Comparison of ENCODE assay signal across 8 cellular contexts in the genomic region with DNA sequence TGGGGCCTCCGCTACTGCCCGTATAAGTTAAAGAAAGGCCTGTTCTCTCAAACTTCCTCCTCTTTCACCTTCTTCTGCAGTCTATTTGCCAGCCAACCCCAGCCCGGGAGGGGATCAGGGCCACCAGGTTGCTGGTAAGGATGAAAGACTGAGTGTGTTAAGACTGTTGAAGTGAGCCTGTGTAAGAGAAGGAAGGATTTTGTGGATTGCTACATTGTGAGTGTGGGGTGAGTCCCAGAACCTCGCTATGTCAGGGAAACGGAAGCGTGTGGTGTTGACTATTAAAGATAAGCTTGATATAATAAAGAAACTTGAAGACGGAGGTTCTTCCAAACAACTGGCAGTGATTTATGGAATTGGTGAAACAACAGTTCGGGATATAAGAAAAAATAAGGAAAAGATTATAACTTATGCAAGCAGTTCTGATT. TPM values are rescaled to one million over a fixed set of nuclear protein-coding genes. Genes with fewer than 3 reads are reported as not detected.
DNase-seq lines count a peak whose midpoint lies in the region; ATAC-seq and TF ChIP-seq lines count a peak whose summit lies in the region.

No MANE protein-coding gene starts in this region.

- H3K4me3 ChIP-seq in BLaER1, result peak overlapping the region; percentile 92
- H3K4me3 ChIP-seq in HL-60 (replicated peaks; ENCODE audit: insufficient read depth, low read length), result peak overlapping the region; percentile 98
- H3K4me3 ChIP-seq in breast epithelium, result peak overlapping the region; percentile 86 to 97 (median 88)
- peak overlapping the region; percentile 67 to 86 (median 82) for H3K4me3 ChIP-seq in right lobe of liver
- peak overlapping the region; percentile 64 to 90 (median 84) for H3K4me3 ChIP-seq in transverse colon

- H3K9ac ChIP-seq in BLaER1, result peak overlapping the region; percentile 82

- H3K4me1 ChIP-seq in BLaER1 (peaks cover 28% of the 10 kb centered on the region), breast epithelium (peaks cover 0 to 12% of the 10 kb centered on the region in 2 donors), right lobe of liver (peaks cover 0 to 7% (median 2%) of the 10 kb centered on the region in 4 donors), transverse colon (peaks cover 5 to 23% (median 17%) of the 10 kb centered on the region in 4 donors)

- TF ChIP-seq CTCF in HL-60 (IDR thresholded peaks at IDR 0.05; ENCODE audit: insufficient read depth, low read length) (no peak), breast epithelium (IDR thresholded peaks at IDR 0.05) (no peak), right lobe of liver (IDR thresholded peaks at IDR 0.05) (no peak), transverse colon (IDR thresholded peaks at IDR 0.05) (no peak)

- H3K4me2 ChIP-seq in BLaER1, result peak overlapping the region; percentile 87

- no peaks in the 10 kb centered on the region for H3K36me3 ChIP-seq in BLaER1
- H3K36me3 ChIP-seq in breast epithelium, result no peaks in the 10 kb centered on the region
- H3K36me3 ChIP-seq in right lobe of liver, result no peaks in the 10 kb centered on the region
- H3K36me3 ChIP-seq in transverse colon, result no peaks in the 10 kb centered on the region

- intact Hi-C loops in breast epithelium (cut with DNase I; ENCODE audit: low total_unique reads) (no loop called here), right lobe of liver (cut with DNase I) (no loop called here), transverse colon (cut with DNase I; ENCODE audit: low total_unique reads) (no loop called here)

- H3K9me3 ChIP-seq in BLaER1, result no peaks in the 10 kb centered on the region
- no peaks in the 10 kb centered on the region for H3K9me3 ChIP-seq in breast epithelium
- no peaks in the 10 kb centered on the region for H3K9me3 ChIP-seq in right lobe of liver
- H3K9me3 ChIP-seq in transverse colon, result no peaks in the 10 kb centered on the region

- H3K27me3 ChIP-seq in BLaER1, result no peaks in the 10 kb centered on the region
- no peaks in the 10 kb centered on the region for H3K27me3 ChIP-seq in HL-60 (ENCODE audit: insufficient read depth, poor library complexity, severe bottlenecking)
- H3K27me3 ChIP-seq in breast epithelium, result no peaks in the 10 kb centered on the region
- no peaks in the 10 kb centered on the region for H3K27me3 ChIP-seq in right lobe of liver
- no peaks in the 10 kb centered on the region for H3K27me3 ChIP-seq in transverse colon

- no peak for TF ChIP-seq EP300 in transverse colon (IDR thresholded peaks at IDR 0.05; ENCODE audit: low read depth)

- no peak for TF ChIP-seq POLR2A in breast epithelium (IDR thresholded peaks at IDR 0.05)
- TF ChIP-seq POLR2A in right lobe of liver (IDR thresholded peaks at IDR 0.05), result no peak
- no peak for TF ChIP-seq POLR2A in transverse colon (IDR thresholded peaks at IDR 0.05)

- in situ Hi-C loops in transverse colon (cut with MboI; ENCODE audit: low pct_ligation_motif_present in 1 of 4, low pct_unique_long_range_greater_than_20kb in 1 of 4, low sequenced_read_pairs in 3 of 4), result loop anchor here in 1 of 4 donors (25.0 kb wide), 1 partner anchor 553 kb away; no protein-coding TSS in a partner anchor
- in situ Hi-C loops in KBM-7 (cut with MboI; ENCODE audit: low pct_unique_long_range_greater_than_20kb, low sequenced_read_pairs), result no loop called here

- no peaks in the 10 kb centered on the region; the same call in 1 of the 2 replicates for H4K20me1 ChIP-seq in BLaER1

- ATAC-seq in right lobe of liver, result no peak

- 30% methylated on average over 7 of the region's 8 CpGs for WGBS in right lobe of liver (ENCODE audit: insufficient coverage, low coverage, low lambda C conversion rate, missing lambda C conversion rate)
- WGBS in transverse colon (ENCODE audit: low coverage in 1 of 2), 2 donors, result 19 to 28% methylated on average over 5 to 8 of the region's 8 CpGs

- H3K27ac ChIP-seq in BLaER1 (peak overlapping the region; percentile 82), HL-60 (replicated peaks) (peak overlapping the region; percentile 81), breast epithelium (peak overlapping the region; percentile 92 to 94), right lobe of liver (peak overlapping the region; percentile 65 to 90 (median 80)), transverse colon (peak overlapping the region; percentile 87 to 91 (median 90))

- DNase-seq in HL-60 (ENCODE audit: low read depth in 1 of 2, low spot score in 1 of 2) (no peak), breast epithelium (ENCODE audit: low spot score in 2 of 2) (no peak), right lobe of liver (no peak), transverse colon (no peak), KBM-7 (no peak), foreskin melanocyte (no peak), NOMO-1 (lab: John Stamatoyannopoulos, UW; ENCODE audit: unreplicated experiment in 2 of 2) (no peak)

RNA-seq across cellular contexts. Expression of a gene that starts 0.6 kb away (rescaled TPM):
- total RNA-seq in breast epithelium (10 to 100 TPM in 1 of 3 donors, 1 to 10 TPM in 2; 6.7 to 11.4 (median 9.2) TPM), right lobe of liver (1 to 10 TPM in 5 of 6 experiments, under 1 TPM in 1; 0.86 to 2.7 (median 1.6) TPM), transverse colon (100 to 1,000 TPM in 1 of 4 donors, 1 to 10 TPM in 3; 1.1 to 210 (median 8.2) TPM)

RNA-seq across cellular contexts. Expression of a gene that starts 0.7 kb away (rescaled TPM):
- total RNA-seq in breast epithelium (10 to 100 TPM; 27.2 to 30.7 (median 29.5) TPM), right lobe of liver (10 to 100 TPM in 3 of 6 experiments, 1 to 10 TPM in 3; 8.2 to 12.0 (median 9.6) TPM), transverse colon (10 to 100 TPM in 3 of 4 donors, 1 to 10 TPM in 1; 9.6 to 41.1 (median 23.8) TPM)

RNA-seq across cellular contexts. Expression of a gene that starts 47.4 kb away (rescaled TPM):
- 10 to 100 TPM; 45.6 to 82.8 (median 68.2) TPM for total RNA-seq in breast epithelium
- 1 to 10 TPM in 5 of 6 experiments, under 1 TPM in 1; 0.92 to 2.3 (median 1.9) TPM for total RNA-seq in right lobe of liver
- total RNA-seq in transverse colon, result 10 to 100 TPM; 15.9 to 31.9 (median 24.9) TPM

Comparison
In these comparisons a context has a peak if more than half of its experiments do, and no peak if none do; other contexts are left out.
1. RNA of a gene that starts 47.4 kb away (total RNA-seq): 45.6 to 82.8 TPM in breast epithelium and 15.9 to 31.9 TPM in transverse colon; 0.92 to 2.3 TPM in right lobe of liver; every median in the first group is over 4 times any median in the second.
2. Peak in every context shown above with its lines, with median percentiles within 50 percentile points of each other: H3K27ac ChIP-seq and H3K4me3 ChIP-seq.